In the genomic region with DNA sequence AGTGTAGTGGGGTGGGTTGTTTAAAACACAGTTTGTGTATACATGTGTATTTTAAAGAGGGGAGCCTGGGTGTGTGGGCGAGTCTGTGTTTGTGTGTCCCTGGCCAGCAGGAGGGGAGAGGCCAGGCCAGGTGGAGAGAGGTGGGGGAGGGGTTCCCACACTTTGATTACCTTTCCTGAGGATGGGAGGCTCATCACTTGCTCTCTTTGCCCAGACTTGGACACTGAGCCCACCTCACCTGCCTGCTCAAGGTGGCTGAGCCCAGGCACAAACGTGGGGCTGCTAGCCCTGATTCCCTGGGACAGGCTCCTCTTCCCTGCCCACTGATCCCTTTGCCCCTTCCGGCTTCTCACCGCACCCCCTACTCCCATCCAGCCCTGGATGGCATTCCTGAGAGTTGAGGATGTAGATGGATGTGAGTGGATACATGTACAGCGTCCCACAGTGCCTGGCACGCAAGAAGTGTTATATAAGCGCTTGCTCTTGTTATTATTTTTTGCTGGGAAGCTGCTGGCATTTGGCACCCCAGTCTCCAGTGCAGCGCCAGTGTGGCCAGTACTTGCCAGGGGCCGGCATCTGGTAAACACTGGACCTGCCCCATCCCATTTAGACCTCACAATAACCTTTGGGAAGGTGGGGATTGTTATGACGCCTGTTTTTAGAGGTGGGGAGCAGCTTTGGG, we compare ENCODE assay signal across 8 cellular contexts. TPM values are rescaled to one million over a fixed set of nuclear protein-coding genes. Genes with fewer than 3 reads are reported as not detected.
DNase-seq lines count a peak whose midpoint lies in the region; ATAC-seq and TF ChIP-seq lines count a peak whose summit lies in the region.

No MANE protein-coding gene starts in this region.

- peak overlapping the region; percentile 93 for H3K56ac ChIP-seq in mesendoderm (ENCODE audit: low read length)

- H3K27me3 ChIP-seq in AG04450 (ENCODE audit: control insufficient read depth, insufficient read depth, low read length) = no peaks in the 10 kb centered on the region
- no peaks in the 10 kb centered on the region for H3K27me3 ChIP-seq in mesendoderm (ENCODE audit: insufficient read depth, low read length, poor library complexity)
- no peaks in the 10 kb centered on the region for H3K27me3 ChIP-seq in vagina

- no peak for TF ChIP-seq POLR2A in vagina (IDR thresholded peaks at IDR 0.05)

- no CpG with 5 or more reads among the region's 10 CpGs for whole genome bisulfite sequencing in mesendoderm (ENCODE audit: extremely low coverage, insufficient coverage, low lambda C conversion rate)

- H3K27ac ChIP-seq in AG04450 (ENCODE audit: low read depth, low read length) = peak overlapping the region; percentile 96
- H3K27ac ChIP-seq in mesendoderm (ENCODE audit: low read depth, low read length) = no peak overlapping the region
- peak overlapping the region; percentile 100 for H3K27ac ChIP-seq in vagina

- peaks cover 16% of the 10 kb centered on the region for H3K4me1 ChIP-seq in mesendoderm (ENCODE audit: control insufficient read depth, low read depth, low read length)
- H3K4me1 ChIP-seq in vagina = peaks cover 42% of the 10 kb centered on the region

- peak overlapping the region; percentile 91 for H3K4me2 ChIP-seq in mesendoderm (ENCODE audit: low read length)

- H3K79me1 ChIP-seq in mesendoderm (ENCODE audit: low read length) = peaks cover 16% of the 10 kb centered on the region

- H3K9me3 Mint-ChIP-seq in MCF 10A (ENCODE audit: unreplicated experiment) = no peaks in the 10 kb centered on the region

- POLR2A ChIA-PET in AG04450 (lab: Yijun Ruan, JAX) (no interaction called here), MCF 10A (lab: Yijun Ruan, JAX) (interaction anchor here (0.6 to 4.6 kb wide), 17 partner anchors 10 to 717 kb away, joined by 3 to 79 read pairs (median 4); no protein-coding TSS in a partner anchor)

- no peak for DNase-seq in AG04450 (ENCODE audit: low read depth, low spot score)
- peak; percentile 45 for DNase-seq in HT-29 (ENCODE audit: low spot score)
- peak; percentile 43 for DNase-seq in MCF 10A (ENCODE audit: unreplicated experiment)
- no peak for DNase-seq in mesendoderm
- DNase-seq in vagina (ENCODE audit: extremely low spot score in 2 of 2) = no peak
- no peak for DNase-seq in NCI-H2029 (lab: John Stamatoyannopoulos, UW)
- DNase-seq in activated CD4-positive, CD25-positive, alpha-beta regulatory T cell treated with anti-CD3 and anti-CD28 coated beads, Interleukin-2, amount 50 U/mL, for 72 hours = no peak

- H2BK5ac ChIP-seq in mesendoderm (ENCODE audit: low read length) = no peak overlapping the region

- H3K27ac Mint-ChIP-seq in MCF 10A (ENCODE audit: low read depth, unreplicated experiment) = peak overlapping the region; percentile 90

- H3K27me3 Mint-ChIP-seq in MCF 10A (ENCODE audit: insufficient read depth, unreplicated experiment) = no peaks in the 10 kb centered on the region

- H3K36me3 ChIP-seq in mesendoderm (ENCODE audit: control insufficient read depth, insufficient read depth, low read length) = no peaks in the 10 kb centered on the region
- H3K36me3 ChIP-seq in vagina = peaks cover 0 to 15% of the 10 kb centered on the region in 2 donors

- peaks cover 20% of the 10 kb centered on the region for H3K79me2 ChIP-seq in mesendoderm (ENCODE audit: control insufficient read depth, insufficient read depth, low read length)

- TF ChIP-seq CTCF in AG04450 (IDR thresholded peaks at IDR 0.05; ENCODE audit: low read depth, low read length) (no peak), MCF 10A (IDR thresholded peaks at IDR 0.05; ENCODE audit: unreplicated experiment) (no peak), vagina (IDR thresholded peaks at IDR 0.05) (no peak)

- no peak overlapping the region for H3K4ac ChIP-seq in mesendoderm (ENCODE audit: low read depth, low read length)

- H3K18ac ChIP-seq in mesendoderm (ENCODE audit: low read length) = peak overlapping the region; percentile 33

- no peak overlapping the region for H2BK15ac ChIP-seq in mesendoderm (replicated peaks; ENCODE audit: low read depth)

- peaks cover 44% of the 10 kb centered on the region for H3K36me3 Mint-ChIP-seq in MCF 10A (ENCODE audit: insufficient read depth, unreplicated experiment)

- H3K9me3 ChIP-seq in AG04450 (ENCODE audit: control insufficient read depth, insufficient read depth, low read length) (peaks cover 6% of the 10 kb centered on the region; the same call in 1 of the 2 replicates), vagina (no peaks in the 10 kb centered on the region)

- H3K9ac ChIP-seq in mesendoderm (ENCODE audit: low read length) = peak overlapping the region; percentile 91

- peak overlapping the region; percentile 90 for H3K4me3 Mint-ChIP-seq in MCF 10A (ENCODE audit: unreplicated experiment)

- BruUV-seq in MCF 10A (replicated peaks; lab: Mats Ljungman, UMichigan) = no TSS peak

- H3K4me1 Mint-ChIP-seq in MCF 10A (ENCODE audit: insufficient read depth, unreplicated experiment) = peaks cover 27% of the 10 kb centered on the region

- no peak for ATAC-seq in HG02870 (IDR thresholded peaks at IDR 0.05; ENCODE audit: unreplicated experiment)

- H2AK5ac ChIP-seq in mesendoderm (ENCODE audit: low read length) = no peak overlapping the region

- no peak overlapping the region for H2BK120ac ChIP-seq in mesendoderm (ENCODE audit: low read depth, low read length)

- intact Hi-C loops in MCF 10A (cut with micrococcal nuclease) = no loop called here
- intact Hi-C loops in vagina (cut with DNase I) = loop anchor here (5.0 kb wide), 1 partner anchor 209 kb away; no protein-coding TSS in a partner anchor

- no peak overlapping the region for H4K5ac ChIP-seq in mesendoderm (ENCODE audit: low read length)

- CTCF ChIA-PET in AG04450 (lab: Charles Lee) (no interaction called here), MCF 10A (lab: Yijun Ruan, JAX) (interaction anchor here (0.6 to 1.1 kb wide), 6 partner anchors 96 to 250 kb away, joined by 3 to 4 read pairs (median 3); no protein-coding TSS in a partner anchor)

- H3K23ac ChIP-seq in mesendoderm (ENCODE audit: low read length) = peak overlapping the region; percentile 89

- no peak overlapping the region for H4K8ac ChIP-seq in mesendoderm (ENCODE audit: low read depth, low read length)

- H3K4me3 ChIP-seq in AG04450 (ENCODE audit: low read depth, low read length) (peak overlapping the region; percentile 97), mesendoderm (ENCODE audit: low read length) (peak overlapping the region; percentile 76), vagina (peak overlapping the region; percentile 88 to 98)

RNA-seq across cellular contexts. Expression of a gene that starts 2.7 kb away (rescaled TPM):
- polyA plus RNA-seq in AG04450 (2011; rRNA removed) = 19.1 and 23.6 TPM in 2 replicates
- 10.8 and 13.6 TPM in 2 replicates for polyA minus RNA-seq in AG04450 (2011; rRNA and poly(A)+ RNA removed)
- total RNA-seq in HT-29 (2014; rRNA removed; shearing (Covaris generic)) = 177 and 178 TPM in 2 replicates
- total RNA-seq in MCF 10A (2022) (221 and 226 TPM in 2 replicates), vagina (264 TPM)
- polyA plus RNA-seq in mesendoderm (2013, experiment 1 of 2) = 22.5 TPM
- polyA plus RNA-seq in mesendoderm (2013, experiment 2 of 2) = 22.8 TPM

RNA-seq across cellular contexts. Expression of a gene that starts 39.8 kb away (rescaled TPM):
- polyA plus RNA-seq in AG04450 (2011; rRNA removed) = 24.7 and 34.1 TPM in 2 replicates
- polyA minus RNA-seq in AG04450 (2011; rRNA and poly(A)+ RNA removed) = 59.3 and 77.2 TPM in 2 replicates
- total RNA-seq in HT-29 (2014; rRNA removed; shearing (Covaris generic)) = 98.1 and 98.6 TPM in 2 replicates
- total RNA-seq in MCF 10A (2022) (26.0 and 30.5 TPM in 2 replicates), vagina (25.5 TPM)
- polyA plus RNA-seq in mesendoderm (2013, experiment 1 of 2) = 59.8 TPM
- polyA plus RNA-seq in mesendoderm (2013, experiment 2 of 2) = 57.8 TPM

Comparison
In these comparisons a context has a peak if more than half of its experiments do, and no peak if none do; other contexts are left out.
1. DNase-seq: peak in HT-29 (single experiment) and MCF 10A (single experiment); none in AG04450 (single experiment), mesendoderm (single experiment), vagina (0 of 2), NCI-H2029 (single experiment) and activated CD4-positive, CD25-positive, alpha-beta regulatory T cell treated with anti-CD3 and anti-CD28 coated beads, Interleukin-2, amount 50 U/mL, for 72 hours (single experiment).
2. Peak in every context shown above with its lines, with median percentiles within 50 percentile points of each other: H3K4me3 ChIP-seq.